1 cellular context compared by ENCODE assay signal in the genomic region with DNA sequence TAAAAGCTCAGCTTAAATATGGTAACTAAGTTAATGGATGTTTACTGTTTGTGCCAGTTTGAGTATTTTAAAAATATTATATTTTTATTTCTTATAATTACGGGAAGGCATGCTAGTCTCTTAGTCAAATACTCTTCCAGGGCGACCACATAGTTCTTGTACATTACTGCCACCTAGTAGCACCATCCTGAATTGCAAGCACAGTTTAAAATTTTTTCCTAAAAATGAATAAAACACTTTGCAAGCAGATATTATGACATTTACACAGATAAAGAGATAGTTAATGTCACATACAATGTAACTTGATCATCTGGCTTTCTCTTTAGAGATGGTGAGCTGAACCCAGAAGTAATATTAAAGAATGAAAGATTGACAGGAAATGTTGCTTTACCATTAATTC.
TF ChIP-seq lines count a peak whose summit lies in the region.

No MANE protein-coding gene starts in this region.

TF ChIP-seq in GM23338, 12 proteins besides CTCF, POLR2A, EP300 and RAD21:
- TF ChIP-seq, protein P1, sequence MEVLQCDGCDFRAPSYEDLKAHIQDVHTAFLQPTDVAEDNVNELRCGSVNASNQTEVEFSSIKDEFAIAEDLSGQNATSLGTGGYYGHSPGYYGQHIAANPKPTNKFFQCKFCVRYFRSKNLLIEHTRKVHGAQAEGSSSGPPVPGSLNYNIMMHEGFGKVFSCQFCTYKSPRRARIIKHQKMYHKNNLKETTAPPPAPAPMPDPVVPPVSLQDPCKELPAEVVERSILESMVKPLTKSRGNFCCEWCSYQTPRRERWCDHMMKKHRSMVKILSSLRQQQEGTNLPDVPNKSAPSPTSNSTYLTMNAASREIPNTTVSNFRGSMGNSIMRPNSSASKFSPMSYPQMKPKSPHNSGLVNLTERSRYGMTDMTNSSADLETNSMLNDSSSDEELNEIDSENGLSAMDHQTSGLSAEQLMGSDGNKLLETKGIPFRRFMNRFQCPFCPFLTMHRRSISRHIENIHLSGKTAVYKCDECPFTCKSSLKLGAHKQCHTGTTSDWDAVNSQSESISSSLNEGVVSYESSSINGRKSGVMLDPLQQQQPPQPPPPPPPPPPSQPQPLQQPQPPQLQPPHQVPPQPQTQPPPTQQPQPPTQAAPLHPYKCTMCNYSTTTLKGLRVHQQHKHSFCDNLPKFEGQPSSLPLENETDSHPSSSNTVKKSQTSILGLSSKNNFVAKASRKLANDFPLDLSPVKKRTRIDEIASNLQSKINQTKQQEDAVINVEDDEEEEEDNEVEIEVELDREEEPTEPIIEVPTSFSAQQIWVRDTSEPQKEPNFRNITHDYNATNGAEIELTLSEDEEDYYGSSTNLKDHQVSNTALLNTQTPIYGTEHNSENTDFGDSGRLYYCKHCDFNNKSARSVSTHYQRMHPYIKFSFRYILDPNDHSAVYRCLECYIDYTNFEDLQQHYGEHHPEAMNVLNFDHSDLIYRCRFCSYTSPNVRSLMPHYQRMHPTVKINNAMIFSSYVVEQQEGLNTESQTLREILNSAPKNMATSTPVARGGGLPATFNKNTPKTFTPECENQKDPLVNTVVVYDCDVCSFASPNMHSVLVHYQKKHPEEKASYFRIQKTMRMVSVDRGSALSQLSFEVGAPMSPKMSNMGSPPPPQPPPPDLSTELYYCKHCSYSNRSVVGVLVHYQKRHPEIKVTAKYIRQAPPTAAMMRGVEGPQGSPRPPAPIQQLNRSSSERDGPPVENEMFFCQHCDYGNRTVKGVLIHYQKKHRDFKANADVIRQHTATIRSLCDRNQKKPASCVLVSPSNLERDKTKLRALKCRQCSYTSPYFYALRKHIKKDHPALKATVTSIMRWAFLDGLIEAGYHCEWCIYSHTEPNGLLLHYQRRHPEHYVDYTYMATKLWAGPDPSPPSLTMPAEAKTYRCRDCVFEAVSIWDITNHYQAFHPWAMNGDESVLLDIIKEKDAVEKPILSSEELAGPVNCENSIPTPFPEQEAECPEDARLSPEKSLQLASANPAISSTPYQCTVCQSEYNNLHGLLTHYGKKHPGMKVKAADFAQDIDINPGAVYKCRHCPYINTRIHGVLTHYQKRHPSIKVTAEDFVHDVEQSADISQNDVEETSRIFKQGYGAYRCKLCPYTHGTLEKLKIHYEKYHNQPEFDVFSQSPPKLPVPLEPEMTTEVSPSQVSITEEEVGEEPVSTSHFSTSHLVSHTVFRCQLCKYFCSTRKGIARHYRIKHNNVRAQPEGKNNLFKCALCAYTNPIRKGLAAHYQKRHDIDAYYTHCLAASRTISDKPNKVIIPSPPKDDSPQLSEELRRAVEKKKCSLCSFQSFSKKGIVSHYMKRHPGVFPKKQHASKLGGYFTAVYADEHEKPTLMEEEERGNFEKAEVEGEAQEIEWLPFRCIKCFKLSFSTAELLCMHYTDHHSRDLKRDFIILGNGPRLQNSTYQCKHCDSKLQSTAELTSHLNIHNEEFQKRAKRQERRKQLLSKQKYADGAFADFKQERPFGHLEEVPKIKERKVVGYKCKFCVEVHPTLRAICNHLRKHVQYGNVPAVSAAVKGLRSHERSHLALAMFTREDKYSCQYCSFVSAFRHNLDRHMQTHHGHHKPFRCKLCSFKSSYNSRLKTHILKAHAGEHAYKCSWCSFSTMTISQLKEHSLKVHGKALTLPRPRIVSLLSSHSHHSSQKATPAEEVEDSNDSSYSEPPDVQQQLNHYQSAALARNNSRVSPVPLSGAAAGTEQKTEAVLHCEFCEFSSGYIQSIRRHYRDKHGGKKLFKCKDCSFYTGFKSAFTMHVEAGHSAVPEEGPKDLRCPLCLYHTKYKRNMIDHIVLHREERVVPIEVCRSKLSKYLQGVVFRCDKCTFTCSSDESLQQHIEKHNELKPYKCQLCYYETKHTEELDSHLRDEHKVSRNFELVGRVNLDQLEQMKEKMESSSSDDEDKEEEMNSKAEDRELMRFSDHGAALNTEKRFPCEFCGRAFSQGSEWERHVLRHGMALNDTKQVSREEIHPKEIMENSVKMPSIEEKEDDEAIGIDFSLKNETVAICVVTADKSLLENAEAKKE (CRISPR knock-in tag; IDR thresholded peaks at IDR 0.05): no peak
- no peak for TF ChIP-seq POLR2AphosphoS5 (IDR thresholded peaks at IDR 0.05; ENCODE audit: low read depth)
- TF ChIP-seq, protein P2, sequence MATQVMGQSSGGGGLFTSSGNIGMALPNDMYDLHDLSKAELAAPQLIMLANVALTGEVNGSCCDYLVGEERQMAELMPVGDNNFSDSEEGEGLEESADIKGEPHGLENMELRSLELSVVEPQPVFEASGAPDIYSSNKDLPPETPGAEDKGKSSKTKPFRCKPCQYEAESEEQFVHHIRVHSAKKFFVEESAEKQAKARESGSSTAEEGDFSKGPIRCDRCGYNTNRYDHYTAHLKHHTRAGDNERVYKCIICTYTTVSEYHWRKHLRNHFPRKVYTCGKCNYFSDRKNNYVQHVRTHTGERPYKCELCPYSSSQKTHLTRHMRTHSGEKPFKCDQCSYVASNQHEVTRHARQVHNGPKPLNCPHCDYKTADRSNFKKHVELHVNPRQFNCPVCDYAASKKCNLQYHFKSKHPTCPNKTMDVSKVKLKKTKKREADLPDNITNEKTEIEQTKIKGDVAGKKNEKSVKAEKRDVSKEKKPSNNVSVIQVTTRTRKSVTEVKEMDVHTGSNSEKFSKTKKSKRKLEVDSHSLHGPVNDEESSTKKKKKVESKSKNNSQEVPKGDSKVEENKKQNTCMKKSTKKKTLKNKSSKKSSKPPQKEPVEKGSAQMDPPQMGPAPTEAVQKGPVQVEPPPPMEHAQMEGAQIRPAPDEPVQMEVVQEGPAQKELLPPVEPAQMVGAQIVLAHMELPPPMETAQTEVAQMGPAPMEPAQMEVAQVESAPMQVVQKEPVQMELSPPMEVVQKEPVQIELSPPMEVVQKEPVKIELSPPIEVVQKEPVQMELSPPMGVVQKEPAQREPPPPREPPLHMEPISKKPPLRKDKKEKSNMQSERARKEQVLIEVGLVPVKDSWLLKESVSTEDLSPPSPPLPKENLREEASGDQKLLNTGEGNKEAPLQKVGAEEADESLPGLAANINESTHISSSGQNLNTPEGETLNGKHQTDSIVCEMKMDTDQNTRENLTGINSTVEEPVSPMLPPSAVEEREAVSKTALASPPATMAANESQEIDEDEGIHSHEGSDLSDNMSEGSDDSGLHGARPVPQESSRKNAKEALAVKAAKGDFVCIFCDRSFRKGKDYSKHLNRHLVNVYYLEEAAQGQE (IDR thresholded peaks at IDR 0.05; ENCODE audit: unreplicated experiment): no peak
- TF ChIP-seq JUNB (IDR thresholded peaks at IDR 0.05; ENCODE audit: unreplicated experiment): no peak
- TF ChIP-seq STAT1 (IDR thresholded peaks at IDR 0.05; ENCODE audit: unreplicated experiment): no peak
- no peak for TF ChIP-seq ZNF331 (CRISPR knock-in tag; IDR thresholded peaks at IDR 0.05; ENCODE audit: low read depth)
- no peak for TF ChIP-seq ZNF114 (CRISPR knock-in tag; IDR thresholded peaks at IDR 0.05)
- no peak for TF ChIP-seq CREB1 (CRISPR knock-in tag; IDR thresholded peaks at IDR 0.05; ENCODE audit: low read depth)
- TF ChIP-seq, protein P3, sequence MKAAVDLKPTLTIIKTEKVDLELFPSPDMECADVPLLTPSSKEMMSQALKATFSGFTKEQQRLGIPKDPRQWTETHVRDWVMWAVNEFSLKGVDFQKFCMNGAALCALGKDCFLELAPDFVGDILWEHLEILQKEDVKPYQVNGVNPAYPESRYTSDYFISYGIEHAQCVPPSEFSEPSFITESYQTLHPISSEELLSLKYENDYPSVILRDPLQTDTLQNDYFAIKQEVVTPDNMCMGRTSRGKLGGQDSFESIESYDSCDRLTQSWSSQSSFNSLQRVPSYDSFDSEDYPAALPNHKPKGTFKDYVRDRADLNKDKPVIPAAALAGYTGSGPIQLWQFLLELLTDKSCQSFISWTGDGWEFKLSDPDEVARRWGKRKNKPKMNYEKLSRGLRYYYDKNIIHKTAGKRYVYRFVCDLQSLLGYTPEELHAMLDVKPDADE (IDR thresholded peaks at IDR 0.05): no peak
- no peak for TF ChIP-seq NANOG (IDR thresholded peaks at IDR 0.05; ENCODE audit: borderline replicate concordance)
- no peak for TF ChIP-seq EZH2phosphoT487 (IDR thresholded peaks at IDR 0.05; ENCODE audit: unreplicated experiment)
- no peak for TF ChIP-seq EZH2 (IDR thresholded peaks at IDR 0.05; ENCODE audit: low read depth, unreplicated experiment)
